In the genomic region with DNA sequence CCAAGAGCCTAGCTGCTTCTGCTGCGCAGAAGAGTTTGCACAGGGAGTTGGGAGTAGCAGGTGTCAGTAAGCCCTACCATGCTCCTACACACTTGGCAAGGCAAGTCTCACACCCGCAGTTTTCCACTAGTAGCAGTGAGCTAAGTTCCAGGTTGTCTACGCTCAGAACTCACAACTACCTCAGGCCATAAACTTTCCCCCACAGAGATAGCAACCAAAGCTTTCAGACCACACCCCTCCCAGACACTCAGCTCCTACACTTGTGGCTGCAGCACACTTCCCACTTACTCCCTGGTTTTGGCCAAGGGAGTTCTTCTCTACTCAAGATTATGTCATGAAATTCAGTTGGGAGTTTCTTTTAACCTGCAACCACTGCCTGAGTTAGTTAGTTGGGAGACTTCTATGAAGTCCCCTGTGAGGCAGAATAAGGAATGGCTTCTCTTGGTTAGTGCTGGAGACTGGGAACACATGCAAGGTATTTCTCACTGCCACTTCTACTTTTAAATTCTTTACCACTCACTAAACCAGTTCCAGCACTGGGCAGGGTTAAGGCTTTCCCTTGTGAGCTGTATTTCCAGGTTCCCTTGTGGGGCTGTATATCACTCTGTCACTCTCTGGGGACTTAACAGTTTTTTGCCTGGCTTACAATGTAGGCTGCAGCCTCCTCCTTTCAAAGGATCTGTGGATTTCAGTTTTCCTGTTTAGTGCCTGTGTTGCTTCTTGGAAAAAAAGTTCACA, we compare ENCODE assay signal across 22 cellular contexts. TPM values are rescaled to one million over a fixed set of nuclear protein-coding genes. Genes with fewer than 3 reads are reported as not detected.
"Had no signal": no experiment of that assay in that cellular context is flagged by ENCODE, and none has a peak within 500 bp of the region (broad histone marks: within the 10 kb centered on the region; RNA-seq: fewer than 3 reads in every experiment).

No MANE protein-coding gene starts in this region.

- H3K4me2 ChIP-seq: neural progenitor cell had no signal

- FAIRE-seq: kidney had no signal

- H3K4me3 ChIP-seq: cardiac muscle cell, left lung, neural progenitor cell, tibial artery had no signal

- H3K27me3 Mint-ChIP-seq: progenitor cell of endocrine pancreas had no signal

- H3K4me3 Mint-ChIP-seq: activated CD4-positive, alpha-beta T cell treated with anti-CD3 and anti-CD28 coated beads, Interleukin-2, amount 10 ng/mL, durations not matched to agents 24 days and 14 days; activated CD8-positive, alpha-beta T cell treated with anti-CD3 and anti-CD28 coated beads for 36 hours; activated naive CD8-positive, alpha-beta T cell treated with anti-CD3 and anti-CD28 coated beads, Interleukin-2, amount 10 ng/mL, durations not matched to agents 7 days and 5 days; activated T-helper 17 cell treated with anti-CD3 and anti-CD28 coated beads, Interleukin-2, amount 50 U/mL, for 72 hours; effector memory CD8-positive, alpha-beta T cell; naive B cell; neural progenitor cell; T-helper 2 cell treated with Interferon-gamma antibody and Interleukin-4, amounts not matched to agents 5 μg/mL and 100 μg/mL, for 36 hours had no signal

- H3K4me1 Mint-ChIP-seq: activated CD4-positive, alpha-beta T cell treated with anti-CD3 and anti-CD28 coated beads, Interleukin-2, amount 10 ng/mL, durations not matched to agents 24 days and 14 days; activated naive CD8-positive, alpha-beta T cell treated with anti-CD3 and anti-CD28 coated beads, Interleukin-2, amount 10 ng/mL, durations not matched to agents 7 days and 5 days; activated T-helper 17 cell treated with anti-CD3 and anti-CD28 coated beads, Interleukin-2, amount 50 U/mL, for 72 hours; naive B cell; neural progenitor cell had no signal

- H3K27ac Mint-ChIP-seq: activated CD4-positive, alpha-beta T cell treated with anti-CD3 and anti-CD28 coated beads, Interleukin-2, amount 10 ng/mL, durations not matched to agents 24 days and 14 days; activated CD8-positive, alpha-beta T cell treated with anti-CD3 and anti-CD28 coated beads for 36 hours; activated naive CD8-positive, alpha-beta T cell treated with anti-CD3 and anti-CD28 coated beads, Interleukin-2, amount 10 ng/mL, durations not matched to agents 7 days and 5 days; activated T-helper 17 cell treated with anti-CD3 and anti-CD28 coated beads, Interleukin-2, amount 50 U/mL, for 72 hours; effector memory CD8-positive, alpha-beta T cell; naive B cell; neural progenitor cell; progenitor cell of endocrine pancreas; T-helper 2 cell treated with Interferon-gamma antibody and Interleukin-4, amounts not matched to agents 5 μg/mL and 100 μg/mL, for 36 hours had no signal

- H3K36me3 ChIP-seq: cardiac muscle cell, neural progenitor cell had no signal

- H3K4me1 ChIP-seq: left lung, neural progenitor cell, tibial artery had no signal

- H3K27ac ChIP-seq: cardiac muscle cell, left lung, neural progenitor cell, tibial artery had no signal

- H3K27me3 ChIP-seq: cardiac muscle cell, left lung, neural progenitor cell, tibial artery had no signal

- ATAC-seq: activated CD8-positive, alpha-beta T cell treated with anti-CD3 and anti-CD28 coated beads for 36 hours; activated T-helper 17 cell treated with anti-CD3 and anti-CD28 coated beads, Interleukin-2, amount 50 U/mL, for 72 hours; effector memory CD8-positive, alpha-beta T cell; left lung had no signal

- DNase-seq: activated CD4-positive, alpha-beta T cell treated with anti-CD3 and anti-CD28 coated beads, Interleukin-2, amount 10 ng/mL, durations not matched to agents 24 days and 14 days; activated CD8-positive, alpha-beta T cell treated with anti-CD3 and anti-CD28 coated beads for 36 hours; activated naive CD4-positive, alpha-beta T cell treated with Interleukin-2 at 50 U/mL for 16 hours; activated naive CD8-positive, alpha-beta T cell treated with anti-CD3 and anti-CD28 coated beads, Interleukin-2, amount 10 ng/mL, durations not matched to agents 7 days and 5 days; activated T-cell treated with anti-CD3 and anti-CD28 coated beads, Interleukin-2, amount 50 U/mL, for 1 hour; amygdala; effector memory CD8-positive, alpha-beta T cell; foreskin melanocyte; kidney; left lung; naive B cell; stimulated activated CD4-positive, alpha-beta T cell treated with anti-CD3 and anti-CD28 coated beads, Interleukin-12 subunit alpha, Interleukin-12 subunit beta, amount 100 ng/mL, for 4 hours; stimulated activated CD4-positive, alpha-beta T cell treated with anti-CD3 and anti-CD28 coated beads, Interleukin-1b, Interleukin-23, amount 100 ng/mL, for 48 hours; stimulated activated CD8-positive, alpha-beta memory T cell treated with anti-CD3 and anti-CD28 coated beads, Interleukin-4, amount 100 ng/mL, for 48 hours; stimulated activated naive CD4-positive, alpha-beta T cell; tibial artery had no signal

- H3K9ac ChIP-seq: neural progenitor cell had no signal

- H2AFZ ChIP-seq: neural progenitor cell had no signal

RNA-seq across cellular contexts. Expression of a gene that starts 18.3 kb away (rescaled TPM):
- total RNA-seq: activated CD4-positive, alpha-beta T cell treated with anti-CD3 and anti-CD28 coated beads, Interleukin-2, amount 10 ng/mL, durations not matched to agents 24 days and 14 days; activated CD8-positive, alpha-beta T cell treated with anti-CD3 and anti-CD28 coated beads for 36 hours; activated naive CD8-positive, alpha-beta T cell treated with anti-CD3 and anti-CD28 coated beads, Interleukin-2, amount 10 ng/mL, durations not matched to agents 7 days and 5 days; activated T-helper 17 cell treated with anti-CD3 and anti-CD28 coated beads, Interleukin-2, amount 50 U/mL, for 72 hours; dermis microvascular lymphatic vessel endothelial cell; progenitor cell of endocrine pancreas had no signal
